In genomic region chr22:20060700-20061480, GRCh38 we compare ENCODE assay signal across 15 cellular contexts.
A peak's percentile ranks its signal among the peaks of the same experiment; 100 is the strongest.
DNase-seq lines count a peak whose midpoint lies in the region; ATAC-seq and TF ChIP-seq lines count a peak whose summit lies in the region.
"Had no signal": no experiment of that assay in that cellular context is flagged by ENCODE, and none has a peak within 500 bp of the region (broad histone marks: within the 10 kb centered on the region; RNA-seq: fewer than 3 reads in every experiment).

No MANE protein-coding gene starts in this region.

- no peak for DNase-seq in stimulated activated naive CD8-positive, alpha-beta T cell treated with anti-CD3 and anti-CD28 coated beads, Interleukin-15, amount 100 ng/mL, for 72 hours
- no peak for DNase-seq in stimulated activated naive CD8-positive, alpha-beta T cell treated with anti-CD3 and anti-CD28 coated beads, Interleukin-15, Interleukin-2, amounts not matched to agents 100 U/mL and 50 U/mL, for 24 hours
- no peak for DNase-seq in WERI-Rb-1
- DNase-seq in NCI-H510A (lab: John Stamatoyannopoulos, UW), result no peak
- no peak for DNase-seq in NCI-H2029 (lab: John Stamatoyannopoulos, UW)
- DNase-seq: hippocampal formation; left ventricle myocardium superior; NCI-H1105; NCI-H2227 treated with DMSO at 0.1 percent for 48 hours; stimulated activated naive CD4-positive, alpha-beta T cell treated with Interleukin-2 at 50 U/mL for 16 hours had no signal

- no peak for ATAC-seq in stimulated activated naive CD8-positive, alpha-beta T cell treated with anti-CD3 and anti-CD28 coated beads, Interleukin-15, amount 100 ng/mL, for 72 hours
- ATAC-seq in stimulated activated naive CD8-positive, alpha-beta T cell treated with anti-CD3 and anti-CD28 coated beads, Interleukin-15, Interleukin-2, amounts not matched to agents 100 U/mL and 50 U/mL, for 24 hours, result no peak
- ATAC-seq in GM18870 (IDR thresholded peaks at IDR 0.05; ENCODE audit: unreplicated experiment), result no peak

- no peaks in the 10 kb centered on the region for H3K9me3 ChIP-seq in WERI-Rb-1 (ENCODE audit: severe bottlenecking)
- H3K9me3 ChIP-seq: BLaER1, right atrium auricular region had no signal

- peaks cover 31% of the 10 kb centered on the region for H3K4me1 Mint-ChIP-seq in stimulated activated naive CD8-positive, alpha-beta T cell treated with anti-CD3 and anti-CD28 coated beads, Interleukin-15, amount 100 ng/mL, for 72 hours

- no peak overlapping the region for H3K4me3 ChIP-seq in WERI-Rb-1 (ENCODE audit: low read depth, low read length)
- H3K4me3 ChIP-seq: BLaER1, coronary artery, right atrium auricular region had no signal

- no peaks in the 10 kb centered on the region for H3K9me3 Mint-ChIP-seq in stimulated activated naive CD8-positive, alpha-beta T cell treated with anti-CD3 and anti-CD28 coated beads, Interleukin-15, amount 100 ng/mL, for 72 hours
- H3K9me3 Mint-ChIP-seq: naive thymus-derived CD8-positive, alpha-beta T cell had no signal

- H3K27ac Mint-ChIP-seq in stimulated activated naive CD8-positive, alpha-beta T cell treated with anti-CD3 and anti-CD28 coated beads, Interleukin-15, amount 100 ng/mL, for 72 hours, result peak overlapping the region; percentile 78 to 84

- no peaks in the 10 kb centered on the region for H3K27me3 Mint-ChIP-seq in stimulated activated naive CD8-positive, alpha-beta T cell treated with anti-CD3 and anti-CD28 coated beads, Interleukin-15, amount 100 ng/mL, for 72 hours
- H3K27me3 Mint-ChIP-seq: naive thymus-derived CD8-positive, alpha-beta T cell had no signal

- H3K36me3 ChIP-seq in WERI-Rb-1, result no peaks in the 10 kb centered on the region; the same call in 1 of the 2 replicates

- peak; percentile 47 for TF ChIP-seq CTCF in WERI-Rb-1 (IDR thresholded peaks at IDR 0.05; ENCODE audit: low read depth, low read length)

- no peak overlapping the region for H3K27ac ChIP-seq in WERI-Rb-1
- H3K27ac ChIP-seq: BLaER1, coronary artery, right atrium auricular region had no signal

- no peak overlapping the region for H3K4me3 Mint-ChIP-seq in stimulated activated naive CD8-positive, alpha-beta T cell treated with anti-CD3 and anti-CD28 coated beads, Interleukin-15, amount 100 ng/mL, for 72 hours
- H3K4me3 Mint-ChIP-seq: naive thymus-derived CD8-positive, alpha-beta T cell had no signal

- H3K27me3 ChIP-seq in WERI-Rb-1 (ENCODE audit: insufficient read depth, low read depth, severe bottlenecking), result no peaks in the 10 kb centered on the region
- H3K27me3 ChIP-seq: BLaER1, right atrium auricular region had no signal
